In the genomic region with DNA sequence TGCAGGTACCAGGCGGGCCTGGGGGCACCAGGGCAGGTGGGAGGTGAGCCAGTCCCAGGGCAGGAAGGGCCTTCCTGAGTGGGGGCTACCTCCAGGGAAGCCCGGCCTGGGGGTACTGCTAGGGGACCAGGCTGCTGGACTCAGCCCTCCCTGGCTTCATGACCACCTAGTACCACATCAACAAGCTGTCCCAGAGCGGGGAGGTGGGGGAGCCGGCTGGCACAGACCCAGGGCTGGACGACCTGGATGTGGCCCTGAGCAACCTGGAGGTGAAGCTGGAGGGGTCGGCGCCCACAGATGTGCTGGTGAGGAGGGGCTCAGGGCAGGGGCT, we compare ENCODE assay signal across 16 cellular contexts.
"Had no signal": no experiment of that assay in that cellular context is flagged by ENCODE, and none has a peak within 500 bp of the region (broad histone marks: within the 10 kb centered on the region; RNA-seq: fewer than 3 reads in every experiment).

No MANE protein-coding gene starts in this region.

- H3K27me3 Mint-ChIP-seq: activated CD4-positive, alpha-beta memory T cell treated with anti-CD3 and anti-CD28 coated beads, Interleukin-2, amount 10 ng/mL, durations not matched to agents 7 days and 5 days; activated naive CD8-positive, alpha-beta T cell; natural killer cell treated with Interleukin-12 subunit alpha and Interleukin-12 subunit beta and Interleukin-15 and Interleukin-18, amount 100 ng/mL, for 72 hours had no signal

- H3K36me3 ChIP-seq: uterus, WERI-Rb-1 had no signal

- H3K9me3 ChIP-seq: thyroid gland, uterus had no signal

- H3K4me1 ChIP-seq: thyroid gland, uterus had no signal

- H3K27ac ChIP-seq: coronary artery, thyroid gland, uterus, WERI-Rb-1 had no signal

- H3K4me3 Mint-ChIP-seq: activated CD4-positive, alpha-beta memory T cell treated with anti-CD3 and anti-CD28 coated beads, Interleukin-2, amount 10 ng/mL, durations not matched to agents 7 days and 5 days; activated naive CD8-positive, alpha-beta T cell; natural killer cell treated with Interleukin-12 subunit alpha and Interleukin-12 subunit beta and Interleukin-15 and Interleukin-18, amount 100 ng/mL, for 72 hours had no signal

- H3K27ac Mint-ChIP-seq: activated CD4-positive, alpha-beta memory T cell treated with anti-CD3 and anti-CD28 coated beads, Interleukin-2, amount 10 ng/mL, durations not matched to agents 7 days and 5 days had no signal

- H3K27me3 ChIP-seq: thyroid gland, uterus had no signal

- H3K9me3 Mint-ChIP-seq: activated CD4-positive, alpha-beta memory T cell treated with anti-CD3 and anti-CD28 coated beads, Interleukin-2, amount 10 ng/mL, durations not matched to agents 7 days and 5 days; natural killer cell treated with Interleukin-12 subunit alpha and Interleukin-12 subunit beta and Interleukin-15 and Interleukin-18, amount 100 ng/mL, for 72 hours had no signal

- H3K36me3 Mint-ChIP-seq: activated naive CD8-positive, alpha-beta T cell had no signal

- DNase-seq: activated CD4-positive, alpha-beta memory T cell treated with anti-CD3 and anti-CD28 coated beads, Interleukin-2, amount 10 ng/mL, durations not matched to agents 7 days and 5 days; activated gamma-delta T cell treated with Interleukin-2 at 50 U/mL for 16 hours; amniotic stem cell; central memory CD4-positive, alpha-beta T cell; foreskin fibroblast; glutamatergic neuron; mesenchymal stem cell; occipital lobe; stimulated activated CD4-positive, alpha-beta T cell treated with anti-CD3 and anti-CD28 coated beads, Interleukin-1b, Interleukin-23, amount 100 ng/mL, for 48 hours; T-helper 1 cell; thyroid gland; WERI-Rb-1 had no signal

- ATAC-seq: natural killer cell treated with Interleukin-12 subunit alpha and Interleukin-12 subunit beta and Interleukin-15 and Interleukin-18, amount 100 ng/mL, for 72 hours had no signal

- H3K4me3 ChIP-seq: coronary artery, thyroid gland, uterus had no signal
